21 cellular contexts compared by ENCODE assay signal in genomic region chr10:114380060-114380459, GRCh38. TPM values are rescaled to one million over a fixed set of nuclear protein-coding genes. Genes with fewer than 3 reads are reported as not detected.
A peak's percentile ranks its signal among the peaks of the same experiment; 100 is the strongest.
DNase-seq lines count a peak whose midpoint lies in the region; ATAC-seq, FAIRE-seq and TF ChIP-seq lines count a peak whose summit lies in the region.
"Had no signal": no experiment of that assay in that cellular context is flagged by ENCODE, and none has a peak within 500 bp of the region (broad histone marks: within the 10 kb centered on the region; RNA-seq: fewer than 3 reads in every experiment).

No MANE protein-coding gene starts in this region.

- FAIRE-seq in A549 (lab: Jason Lieb, UNC) = no peak

- WGBS in A549 (ENCODE audit: missing lambda C conversion rate) = 89% methylated on average over 1 of the region's 1 CpG
- WGBS in gastroesophageal sphincter (ENCODE audit: low coverage in 1 of 2), 2 donors = 43 to 75% methylated on average over 1 of the region's 1 CpG
- WGBS in sigmoid colon, 2 donors = 88% methylated on average over 1 of the region's 1 CpG
- no CpG with 5 or more reads among the region's 1 CpG for WGBS in mesendoderm (ENCODE audit: extremely low coverage, insufficient coverage, low lambda C conversion rate)

- H4K5ac ChIP-seq in mesendoderm (ENCODE audit: low read length) = no peak overlapping the region

- H2AK5ac ChIP-seq in mesendoderm (ENCODE audit: low read length) = no peak overlapping the region

- H3K9ac ChIP-seq in mesendoderm (ENCODE audit: low read length) = no peak overlapping the region
- H3K9ac ChIP-seq: GM23248 had no signal

- H4K8ac ChIP-seq in mesendoderm (ENCODE audit: low read depth, low read length) = no peak overlapping the region

- TF ChIP-seq RAD21 in A549 (conservative IDR thresholded peaks at IDR 0.05 in 1 of 2, IDR thresholded peaks at IDR 0.05 in 1 of 2) = no peak

- no peak overlapping the region for H2BK15ac ChIP-seq in mesendoderm (replicated peaks; ENCODE audit: low read depth)

- peak overlapping the region; percentile 6 to 10; a peak in 2 of 6 replicates for H3K27ac ChIP-seq in A549
- H3K27ac ChIP-seq in gastroesophageal sphincter = peak overlapping the region in 3 of 4 donors; percentile 31 to 50 (median 46)
- H3K27ac ChIP-seq in sigmoid colon = peak overlapping the region; percentile 33 to 49 (median 38)
- H3K27ac ChIP-seq in mesendoderm (ENCODE audit: low read depth, low read length) = no peak overlapping the region
- H3K27ac ChIP-seq in WERI-Rb-1 = no peak overlapping the region
- H3K27ac ChIP-seq: adrenal gland, gastrocnemius medialis, GM23248, SK-N-MC, VCaP had no signal

- no peak overlapping the region for H2BK120ac ChIP-seq in mesendoderm (ENCODE audit: low read depth, low read length)

- no peaks in the 10 kb centered on the region for H3K79me2 ChIP-seq in mesendoderm (ENCODE audit: control insufficient read depth, insufficient read depth, low read length)

- H3K27me3 ChIP-seq in gastroesophageal sphincter (peaks cover 3% of the 10 kb centered on the region), sigmoid colon (no peaks in the 10 kb centered on the region), mesendoderm (ENCODE audit: insufficient read depth, low read length, poor library complexity) (no peaks in the 10 kb centered on the region), WERI-Rb-1 (ENCODE audit: insufficient read depth, low read depth, severe bottlenecking) (peaks cover 4% of the 10 kb centered on the region)
- H3K27me3 ChIP-seq: adrenal gland, gastrocnemius medialis had no signal

- POLR2A ChIA-PET in A549 (lab: Yijun Ruan, JAX) = no interaction called here

- no peak overlapping the region for H3K4ac ChIP-seq in mesendoderm (ENCODE audit: low read depth, low read length)

- ATAC-seq in A549 = no peak
- ATAC-seq in gastroesophageal sphincter = no peak
- no peak for ATAC-seq in GM21447 (IDR thresholded peaks at IDR 0.05; ENCODE audit: unreplicated experiment)
- ATAC-seq: gastrocnemius medialis had no signal

- H3K36me3 ChIP-seq in gastroesophageal sphincter (no peaks in the 10 kb centered on the region), sigmoid colon (no peaks in the 10 kb centered on the region), mesendoderm (ENCODE audit: control insufficient read depth, insufficient read depth, low read length) (no peaks in the 10 kb centered on the region), WERI-Rb-1 (no peaks in the 10 kb centered on the region)
- H3K36me3 ChIP-seq: adrenal gland, gastrocnemius medialis had no signal

- H3K9me3 ChIP-seq in A549 = no peaks in the 10 kb centered on the region; the same call in 2 of the 3 replicates
- no peaks in the 10 kb centered on the region for H3K9me3 ChIP-seq in gastroesophageal sphincter
- no peaks in the 10 kb centered on the region for H3K9me3 ChIP-seq in sigmoid colon
- H3K9me3 ChIP-seq in WERI-Rb-1 (ENCODE audit: severe bottlenecking) = no peaks in the 10 kb centered on the region
- H3K9me3 ChIP-seq: adrenal gland, gastrocnemius medialis had no signal

- TF ChIP-seq CTCF in A549 (IDR thresholded peaks at IDR 0.05) = no peak
- TF ChIP-seq CTCF in gastroesophageal sphincter (IDR thresholded peaks at IDR 0.05) = no peak
- no peak for TF ChIP-seq CTCF in sigmoid colon (IDR thresholded peaks at IDR 0.05)
- no peak for TF ChIP-seq CTCF in WERI-Rb-1 (IDR thresholded peaks at IDR 0.05; ENCODE audit: low read depth, low read length)

- peak overlapping the region; percentile 23 for H3K4me2 ChIP-seq in A549
- H3K4me2 ChIP-seq in mesendoderm (ENCODE audit: low read length) = no peak overlapping the region

- no peak for TF ChIP-seq POLR2A in A549 (IDR thresholded peaks at IDR 0.05; ENCODE audit: low read length)
- TF ChIP-seq POLR2A in gastroesophageal sphincter (IDR thresholded peaks at IDR 0.05) = no peak
- no peak for TF ChIP-seq POLR2A in sigmoid colon (IDR thresholded peaks at IDR 0.05)

- H3K18ac ChIP-seq in mesendoderm (ENCODE audit: low read length) = no peak overlapping the region

- intact Hi-C loops in sigmoid colon (cut with DNase I) = no loop called here

- no peaks in the 10 kb centered on the region for H3K79me1 ChIP-seq in mesendoderm (ENCODE audit: low read length)

- no peak overlapping the region for H3K56ac ChIP-seq in mesendoderm (ENCODE audit: low read length)

- TF ChIP-seq EP300 in A549 (IDR thresholded peaks at IDR 0.05) = no peak
- TF ChIP-seq EP300 in gastroesophageal sphincter (IDR thresholded peaks at IDR 0.05) = no peak
- no peak for TF ChIP-seq EP300 in sigmoid colon (IDR thresholded peaks at IDR 0.05)

- H3K4me3 ChIP-seq in A549 (no peak overlapping the region), gastroesophageal sphincter (no peak overlapping the region), sigmoid colon (no peak overlapping the region), mesendoderm (ENCODE audit: low read length) (no peak overlapping the region), WERI-Rb-1 (ENCODE audit: low read depth, low read length) (no peak overlapping the region)
- H3K4me3 ChIP-seq: adrenal gland, gastrocnemius medialis, GM23248, SK-N-MC, skin epidermis had no signal

- CTCF ChIA-PET in A549 (lab: Yijun Ruan, JAX) = no interaction called here

- no peak overlapping the region for H3K23ac ChIP-seq in mesendoderm (ENCODE audit: low read length)

- DNase-seq in A549 (ENCODE audit: low read depth in 1 of 2, low spot score in 1 of 2) (no peak), M059J (ENCODE audit: low read depth) (peak; percentile 44), sigmoid colon (peak; percentile 24), SK-N-DZ (ENCODE audit: low spot score) (no peak), mesendoderm (no peak), WERI-Rb-1 (no peak)
- DNase-seq: activated CD4-positive, alpha-beta T cell treated with anti-CD3 and anti-CD28 coated beads, Interleukin-2, amount 50 U/mL, for 48 hours; activated effector memory CD4-positive, alpha-beta T cell treated with anti-CD3 and anti-CD28 coated beads, Interleukin-2, amount 50 U/mL, for 16 hours; adrenal gland; gastrocnemius medialis; GF-D8; GM23248; NCI-H1694 treated with DMSO at 0.1 percent for 48 hours; NCI-H446; nephron progenitor cell; stimulated activated CD4-positive, alpha-beta T cell treated with anti-CD3 and anti-CD28 coated beads, Interleukin-4, amount 100 ng/mL, for 24 hours had no signal

- peaks cover 32% of the 10 kb centered on the region for H3K4me1 ChIP-seq in A549
- peaks cover 0 to 26% (median under 1%) of the 10 kb centered on the region in 3 donors for H3K4me1 ChIP-seq in gastroesophageal sphincter
- peaks cover 0 to 14% (median 2%) of the 10 kb centered on the region in 4 donors for H3K4me1 ChIP-seq in sigmoid colon
- H3K4me1 ChIP-seq in mesendoderm (ENCODE audit: control insufficient read depth, low read depth, low read length) = no peaks in the 10 kb centered on the region
- H3K4me1 ChIP-seq: adrenal gland, gastrocnemius medialis had no signal

- H2BK5ac ChIP-seq in mesendoderm (ENCODE audit: low read length) = no peak overlapping the region

TF ChIP-seq in A549, 52 proteins besides CTCF, POLR2A, EP300 and RAD21:
- TF ChIP-seq JUN (IDR thresholded peaks at IDR 0.05) (no peak), CBX8 (IDR thresholded peaks at IDR 0.05) (no peak), HOXA7 (CRISPR knock-in tag; IDR thresholded peaks at IDR 0.05) (no peak), NR3C1 (IDR thresholded peaks at IDR 0.05) (no peak), JUNB (IDR thresholded peaks at IDR 0.05) (no peak), HOXB5 (CRISPR knock-in tag; IDR thresholded peaks at IDR 0.05) (no peak), ZFP36 (IDR thresholded peaks at IDR 0.05; ENCODE audit: borderline replicate concordance, partially characterized antibody) (no peak), POLR2AphosphoS2 (conservative IDR thresholded peaks at IDR 0.05; ENCODE audit: low read length) (no peak)
- TF ChIP-seq, protein P1, sequence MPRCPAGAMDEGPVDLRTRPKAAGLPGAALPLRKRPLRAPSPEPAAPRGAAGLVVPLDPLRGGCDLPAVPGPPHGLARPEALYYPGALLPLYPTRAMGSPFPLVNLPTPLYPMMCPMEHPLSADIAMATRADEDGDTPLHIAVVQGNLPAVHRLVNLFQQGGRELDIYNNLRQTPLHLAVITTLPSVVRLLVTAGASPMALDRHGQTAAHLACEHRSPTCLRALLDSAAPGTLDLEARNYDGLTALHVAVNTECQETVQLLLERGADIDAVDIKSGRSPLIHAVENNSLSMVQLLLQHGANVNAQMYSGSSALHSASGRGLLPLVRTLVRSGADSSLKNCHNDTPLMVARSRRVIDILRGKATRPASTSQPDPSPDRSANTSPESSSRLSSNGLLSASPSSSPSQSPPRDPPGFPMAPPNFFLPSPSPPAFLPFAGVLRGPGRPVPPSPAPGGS (IDR thresholded peaks at IDR 0.05) = no peak
- TF ChIP-seq, protein P2, sequence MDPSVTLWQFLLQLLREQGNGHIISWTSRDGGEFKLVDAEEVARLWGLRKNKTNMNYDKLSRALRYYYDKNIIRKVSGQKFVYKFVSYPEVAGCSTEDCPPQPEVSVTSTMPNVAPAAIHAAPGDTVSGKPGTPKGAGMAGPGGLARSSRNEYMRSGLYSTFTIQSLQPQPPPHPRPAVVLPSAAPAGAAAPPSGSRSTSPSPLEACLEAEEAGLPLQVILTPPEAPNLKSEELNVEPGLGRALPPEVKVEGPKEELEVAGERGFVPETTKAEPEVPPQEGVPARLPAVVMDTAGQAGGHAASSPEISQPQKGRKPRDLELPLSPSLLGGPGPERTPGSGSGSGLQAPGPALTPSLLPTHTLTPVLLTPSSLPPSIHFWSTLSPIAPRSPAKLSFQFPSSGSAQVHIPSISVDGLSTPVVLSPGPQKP (IDR thresholded peaks at IDR 0.05; ENCODE audit: low read depth, low read length) = no peak

RNA-seq across cellular contexts. Expression of gene AFAP1L2, which starts 24.2 kb away (rescaled TPM):
- polyA plus RNA-seq in A549 (2011; rRNA removed) = 17.6 and 19.6 TPM in 2 replicates
- 23.2 and 26.7 TPM in 2 replicates for polyA plus RNA-seq in A549 (2012; cell fraction: cytosol; rRNA removed)
- polyA plus RNA-seq in A549 (2012; cell fraction: nucleus; rRNA removed) = 44.4 and 49.3 TPM in 2 replicates
- polyA plus RNA-seq in A549 (2017; fragmentation: RNase III; extraction: RNeasy Plus Mini Kit Qiagen cat#74134 plus additional on column Dnase treatment) = 26.6 to 35.0 TPM (median 27.3 TPM) in 3 replicates
- polyA minus RNA-seq in A549 (2011; rRNA and poly(A)+ RNA removed) = 27.3 and 28.7 TPM in 2 replicates
- total RNA-seq in M059J (2014; rRNA removed; shearing (Covaris generic)) = 0.44 and 1.7 TPM in 2 replicates
- 10 to 100 TPM; 20.5 to 29.5 (median 23.9) TPM for total RNA-seq in gastroesophageal sphincter
- 10 to 100 TPM in 3 of 4 donors, 1 to 10 TPM in 1; 7.6 to 26.0 (median 19.1) TPM for total RNA-seq in sigmoid colon
- polyA plus RNA-seq in sigmoid colon = 1 to 10 TPM; 2.5 to 7.9 (median 4.8) TPM
- polyA plus RNA-seq in SK-N-DZ (2014; cell fraction: cytosol; rRNA removed) = 0.06 and 0.48 TPM in 2 replicates
- 1.8 TPM in 2 replicates for polyA plus RNA-seq in SK-N-DZ (2014; cell fraction: nucleus; rRNA removed)
- polyA plus RNA-seq in mesendoderm (2013, experiment 1 of 2) = 2.5 TPM
- polyA plus RNA-seq in mesendoderm (2013, experiment 2 of 2) = 2.6 TPM
- total RNA-seq: GM23248 had no signal
- polyA plus RNA-seq: GM23248 had no signal

Comparison
In these comparisons a context has a peak if more than half of its experiments do, and no peak if none do; other contexts are left out.
1. DNase-seq: peak in M059J (single experiment) and sigmoid colon (single experiment); none in A549 (0 of 2), SK-N-DZ (single experiment), mesendoderm (single experiment) and WERI-Rb-1 (single experiment).
2. H3K27ac ChIP-seq: peak in A549 (2 of 2), gastroesophageal sphincter (3 of 4) and sigmoid colon (4 of 4); none in mesendoderm (single experiment) and WERI-Rb-1 (single experiment).